ENCODE assay signal across 6 cellular contexts in the genomic region with DNA sequence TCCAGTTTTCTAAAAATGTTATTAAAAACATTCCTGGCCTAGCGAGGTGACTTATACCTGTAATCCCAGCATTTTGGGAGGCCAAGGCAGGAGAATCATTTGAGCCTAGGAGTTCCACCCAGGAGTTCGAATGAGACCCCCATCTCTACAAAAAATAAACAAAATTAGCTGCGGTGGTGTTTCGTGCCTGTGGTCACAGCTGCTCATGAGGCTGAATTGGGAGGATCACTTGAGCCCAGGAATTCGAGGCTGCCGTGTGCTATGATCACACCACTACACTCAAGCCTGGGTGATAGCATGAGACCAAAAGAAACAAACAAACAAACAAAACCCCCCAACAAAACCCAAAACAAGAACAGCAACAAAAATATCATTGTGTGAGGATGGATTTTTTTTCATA. TPM values are rescaled to one million over a fixed set of nuclear protein-coding genes. Genes with fewer than 3 reads are reported as not detected.
"Had no signal": no experiment of that assay in that cellular context is flagged by ENCODE, and none has a peak within 500 bp of the region (broad histone marks: within the 10 kb centered on the region; RNA-seq: fewer than 3 reads in every experiment).

No MANE protein-coding gene starts in this region.

- H3K4me1 ChIP-seq: HAP-1 had no signal

- H3K9me3 Mint-ChIP-seq: GM23338, HFFc6, IgD-negative memory B cell had no signal

- H3K9me3 ChIP-seq: HAP-1 had no signal

- H3K4me3 ChIP-seq: GM23338, HAP-1 had no signal

- H3K4me3 Mint-ChIP-seq: GM23338, HFFc6, IgD-negative memory B cell had no signal

- H3K27ac ChIP-seq: HL-60 had no signal

- H2AFZ ChIP-seq: GM23338 had no signal

- H3K27me3 Mint-ChIP-seq: IgD-negative memory B cell had no signal

- H3K4me1 Mint-ChIP-seq: GM23338, IgD-negative memory B cell had no signal

- H3K27ac Mint-ChIP-seq: GM23338, HFFc6, IgD-negative memory B cell had no signal

- H3K4me2 ChIP-seq: GM23338 had no signal

- H3K36me3 ChIP-seq: HAP-1 had no signal

- DNase-seq: HFFc6, KBM-7 had no signal

RNA-seq across cellular contexts. Expression of a gene that starts 34.3 kb away (rescaled TPM):
- total RNA-seq: HFFc6 had no signal
- polyA plus RNA-seq: IgD-negative memory B cell had no signal
